ENCODE assay signal across 8 cellular contexts in the genomic region with DNA sequence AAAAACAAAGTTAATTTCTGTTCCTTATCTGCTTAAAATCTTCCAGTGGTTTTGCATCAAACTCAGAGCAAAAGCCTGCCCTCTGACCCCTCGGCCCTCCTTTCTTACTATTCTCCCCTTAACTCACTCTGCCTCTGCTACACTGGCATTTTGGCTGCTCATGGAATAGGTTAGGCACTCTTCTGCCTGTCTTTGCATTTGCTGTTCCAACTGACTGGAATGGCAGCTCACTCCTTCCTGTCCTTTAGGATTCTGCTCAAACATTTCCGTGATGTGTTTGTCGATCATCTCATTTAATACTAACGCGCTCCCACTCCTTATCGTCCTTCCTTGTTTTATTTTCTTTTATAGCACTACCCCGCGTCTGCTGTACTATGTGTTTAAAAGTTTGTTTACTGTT.
DNase-seq lines count a peak whose midpoint lies in the region; ATAC-seq and TF ChIP-seq lines count a peak whose summit lies in the region.

No MANE protein-coding gene starts in this region.

- DNase-seq in NCI-H2171 treated with DMSO at 0.1 percent for 48 hours (lab: John Stamatoyannopoulos, UW) (peak; percentile 6), NCI-H2171 (lab: John Stamatoyannopoulos, UW) (no peak), iPS-NIHi11 (ENCODE audit: low spot score) (peak; percentile 11), tibial artery (no peak), superior temporal gyrus (ENCODE audit: extremely low spot score) (no peak)

- no peaks in the 10 kb centered on the region for H3K9me2 ChIP-seq in SU-DHL-6 (replicated peaks; ENCODE audit: insufficient read depth, low read length)

- peaks cover 22% of the 10 kb centered on the region; the same call in 1 of the 2 replicates for H3K36me3 ChIP-seq in SU-DHL-6 (ENCODE audit: low read length)
- peaks cover 14 to 20% (median 17%) of the 10 kb centered on the region in 3 donors for H3K36me3 ChIP-seq in tibial artery

- H2AFZ ChIP-seq in SU-DHL-6 (ENCODE audit: low read depth, low read length, severe bottlenecking): no peak overlapping the region

- H4K20me1 ChIP-seq in SU-DHL-6 (ENCODE audit: low read depth, low read length): peaks cover 12% of the 10 kb centered on the region

- H3K79me2 ChIP-seq in SU-DHL-6 (ENCODE audit: insufficient read depth, low read length): peaks cover 91% of the 10 kb centered on the region

- H3K27ac ChIP-seq in SU-DHL-6 (ENCODE audit: low read depth, low read length): peak overlapping the region; percentile 48; the same call in 1 of the 2 replicates
- H3K27ac ChIP-seq in tibial artery: peak overlapping the region; percentile 85 to 97

- peaks cover 0 to 52% (median 25%) of the 10 kb centered on the region in 4 donors for H3K4me1 ChIP-seq in tibial artery

- H3K9me3 ChIP-seq in SU-DHL-6 (ENCODE audit: insufficient read depth, low read length): no peaks in the 10 kb centered on the region
- H3K9me3 ChIP-seq in tibial artery: no peaks in the 10 kb centered on the region

- no peak for ATAC-seq in HG03457 (IDR thresholded peaks at IDR 0.05; ENCODE audit: unreplicated experiment)
- ATAC-seq in HG02763 (IDR thresholded peaks at IDR 0.05; ENCODE audit: unreplicated experiment): no peak

- peak overlapping the region; percentile 76 for H3K9ac ChIP-seq in SU-DHL-6 (ENCODE audit: low read length)

- H3K4me3 ChIP-seq in SU-DHL-6 (ENCODE audit: insufficient read depth, low read length, poor library complexity, severe bottlenecking): peak overlapping the region; percentile 74
- H3K4me3 ChIP-seq in tibial artery: peak overlapping the region; percentile 79 to 98

- H3K27me3 ChIP-seq in SU-DHL-6 (ENCODE audit: low read length) (no peaks in the 10 kb centered on the region), tibial artery (no peaks in the 10 kb centered on the region)

- TF ChIP-seq CTCF in SU-DHL-6 (IDR thresholded peaks at IDR 0.05; ENCODE audit: insufficient read depth, low read length, poor library complexity, severe bottlenecking) (no peak), tibial artery (IDR thresholded peaks at IDR 0.05) (no peak)

- peak overlapping the region; percentile 98 for H3K4me2 ChIP-seq in SU-DHL-6 (ENCODE audit: low read depth, low read length, poor library complexity, severe bottlenecking)

- H3F3A ChIP-seq in SU-DHL-6 (ENCODE audit: insufficient read depth): no peaks in the 10 kb centered on the region

- intact Hi-C loops in tibial artery (cut with DNase I; ENCODE audit: low total_unique reads): loop anchor here (10.0 kb wide), 1 partner anchor 94 kb away; a partner anchor contains a TSS

Comparison
In these comparisons a context has a peak if more than half of its experiments do, and no peak if none do; other contexts are left out.
1. DNase-seq: peak in NCI-H2171 treated with DMSO at 0.1 percent for 48 hours (single experiment) and iPS-NIHi11 (single experiment); none in NCI-H2171 (single experiment), tibial artery (0 of 2) and superior temporal gyrus (single experiment).